In genomic region chr12:127435439-127435838, GRCh38 we compare ENCODE assay signal across 27 cellular contexts.
"Had no signal": no experiment of that assay in that cellular context is flagged by ENCODE, and none has a peak within 500 bp of the region (broad histone marks: within the 10 kb centered on the region; RNA-seq: fewer than 3 reads in every experiment).

No MANE protein-coding gene starts in this region.

- H3K36me3 ChIP-seq: stomach, suprapubic skin, thoracic aorta, thyroid gland, tibial artery, tibial nerve, transverse colon, upper lobe of left lung, upper lobe of right lung, uterus, vagina had no signal

- H3K27me3 ChIP-seq: stomach, suprapubic skin, testis, thyroid gland, tibial artery, tibial nerve, transverse colon, upper lobe of left lung, upper lobe of right lung, uterus, vagina had no signal

- H3K4me3 ChIP-seq: stomach, suprapubic skin, testis, thoracic aorta, thyroid gland, tibial artery, tibial nerve, transverse colon, upper lobe of left lung, upper lobe of right lung, uterus, vagina had no signal

- H3K4me1 ChIP-seq: stomach, suprapubic skin, testis, thyroid gland, tibial artery, tibial nerve, transverse colon, upper lobe of left lung, upper lobe of right lung, uterus, vagina had no signal

- ATAC-seq: stimulated activated effector memory CD8-positive, alpha-beta T cell treated with anti-CD3 and anti-CD28 coated beads, Interleukin-12 subunit alpha, Interleukin-12 subunit beta, amount 100 ng/mL, for 72 hours; stimulated activated memory B cell treated with anti-CD40 and anti-IgM and Interleukin-4, amounts not matched to agents 10 μg/mL and 1 μg/mL and 100 μg/mL, for 72 hours; stimulated activated naive B cell treated with anti-CD40 and anti-IgM and Interleukin-4, amounts not matched to agents 10 μg/mL and 1 μg/mL and 100 μg/mL, for 72 hours; stimulated activated naive CD8-positive, alpha-beta T cell treated with anti-CD3 and anti-CD28 coated beads, Interleukin-15, amount 100 ng/mL, for 72 hours; stimulated activated naive CD8-positive, alpha-beta T cell treated with anti-CD3 and anti-CD28 coated beads, Interleukin-15, Interleukin-2, amounts not matched to agents 100 U/mL and 50 U/mL, for 24 hours; upper lobe of right lung had no signal

- H3K27ac ChIP-seq: stomach, suprapubic skin, testis, thoracic aorta, thyroid gland, tibial artery, tibial nerve, transverse colon, upper lobe of left lung, upper lobe of right lung, uterus, vagina had no signal

- DNase-seq: stimulated activated CD4-positive, alpha-beta T cell treated with anti-CD3 and anti-CD28 coated beads, Interleukin-2, amount 100 ng/mL, for 48 hours; stimulated activated CD4-positive, alpha-beta T cell treated with anti-CD3 and anti-CD28 coated beads, Interleukin-4, amount 100 ng/mL, for 1 hour; stimulated activated CD4-positive, alpha-beta T cell treated with anti-CD3 and anti-CD28 coated beads, Interleukin-4, amount 100 ng/mL, for 24 hours; stimulated activated CD4-positive, alpha-beta T cell treated with anti-CD3 and anti-CD28 coated beads, Interleukin-4, amount 100 ng/mL, for 4 hours; stimulated activated CD8-positive, alpha-beta memory T cell treated with anti-CD3 and anti-CD28 coated beads, Interleukin-4, amount 100 ng/mL, for 48 hours; stimulated activated naive B cell treated with anti-CD40 and anti-IgM and Interleukin-4, amounts not matched to agents 10 μg/mL and 1 μg/mL and 100 μg/mL, for 72 hours; stimulated activated naive CD4-positive, alpha-beta T cell; stimulated activated naive CD4-positive, alpha-beta T cell treated with Interleukin-2 at 50 U/mL for 16 hours; stimulated activated naive CD8-positive, alpha-beta T cell treated with anti-CD3 and anti-CD28 coated beads, Interleukin-15, amount 100 ng/mL, for 72 hours; stimulated activated naive CD8-positive, alpha-beta T cell treated with anti-CD3 and anti-CD28 coated beads, Interleukin-15, Interleukin-2, amounts not matched to agents 100 U/mL and 50 U/mL, for 24 hours; stomach; substantia nigra; testis; thyroid gland; tibial artery; transverse colon; trophoblast cell; upper lobe of left lung; upper lobe of right lung; uterus had no signal

- FAIRE-seq: urothelium cell line had no signal

- H3K9me3 ChIP-seq: suprapubic skin, testis, thoracic aorta, thyroid gland, tibial nerve, transverse colon, upper lobe of right lung, uterus, vagina had no signal
